30 cellular contexts compared by ENCODE assay signal in the genomic region with DNA sequence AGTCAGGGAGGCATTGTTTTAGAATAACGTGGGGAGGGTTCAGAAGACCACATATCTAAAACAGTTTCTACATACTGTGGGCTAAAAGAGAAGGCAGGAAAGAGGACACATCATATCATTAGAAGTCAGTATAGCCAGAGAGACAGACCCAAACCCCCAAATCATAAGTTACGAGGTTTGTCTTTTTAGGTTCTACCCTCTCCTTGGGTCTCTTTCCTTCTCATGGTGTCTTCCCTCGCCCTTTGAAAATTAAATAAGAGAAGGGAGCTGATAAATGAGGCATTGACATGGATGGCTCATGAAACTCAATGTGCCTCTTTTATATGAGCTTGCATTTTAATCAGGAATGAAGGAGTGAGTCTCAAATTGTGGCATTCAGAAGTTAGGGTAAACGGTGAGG. TPM values are rescaled to one million over a fixed set of nuclear protein-coding genes. Genes with fewer than 3 reads are reported as not detected.
DNase-seq lines count a peak whose midpoint lies in the region; ATAC-seq, FAIRE-seq and TF ChIP-seq lines count a peak whose summit lies in the region.
"Had no signal": no experiment of that assay in that cellular context is flagged by ENCODE, and none has a peak within 500 bp of the region (broad histone marks: within the 10 kb centered on the region; RNA-seq: fewer than 3 reads in every experiment).

No MANE protein-coding gene starts in this region.

- no peak overlapping the region for H3K27ac Mint-ChIP-seq in stimulated activated memory B cell treated with anti-CD40 and anti-IgM and Interleukin-4, amounts not matched to agents 10 μg/mL and 1 μg/mL and 100 μg/mL, for 72 hours
- H3K27ac Mint-ChIP-seq: activated CD4-positive, alpha-beta T cell treated with anti-CD3 and anti-CD28 coated beads, Interleukin-2, amount 10 ng/mL, durations not matched to agents 24 days and 14 days; activated naive CD4-positive, alpha-beta T cell treated with anti-CD3 and anti-CD28 coated beads, Interleukin-2, amount 50 U/mL, for 72 hours; WTC11 had no signal

- no peak overlapping the region for H2BK12ac ChIP-seq in mesenchymal stem cell (ENCODE audit: low read length in 2 of 2)

- BruUV-seq in IMR-90 (replicated peaks; lab: Mats Ljungman, UMichigan) (no TSS peak), mammary epithelial cell (replicated peaks; lab: Mats Ljungman, UMichigan) (TSS peak; percentile 48)

- H3K18ac ChIP-seq in IMR-90 (ENCODE audit: low read depth, low read length) (peak overlapping the region; percentile 13; the same call in 1 of the 2 replicates), mesenchymal stem cell (ENCODE audit: low read depth in 1 of 2, low read length in 2 of 2) (no peak overlapping the region)

- TF ChIP-seq CTCF in IMR-90 (conservative IDR thresholded peaks at IDR 0.05; ENCODE audit: low read depth, low read length) (no peak), mammary epithelial cell (conservative IDR thresholded peaks at IDR 0.05 in 1 of 2, IDR thresholded peaks at IDR 0.05 in 1 of 2; ENCODE audit: extremely low read depth in 1 of 2, insufficient read depth in 1 of 2, low read depth in 1 of 2, low read length in 2 of 2) (no peak), transverse colon (IDR thresholded peaks at IDR 0.05) (no peak)

- H4K20me1 ChIP-seq in IMR-90 (ENCODE audit: insufficient read depth, low read length) (no peaks in the 10 kb centered on the region), mammary epithelial cell (ENCODE audit: insufficient read depth, low read length) (no peaks in the 10 kb centered on the region)
- H4K20me1 ChIP-seq: BLaER1 had no signal

- H3K4ac ChIP-seq in IMR-90 (ENCODE audit: low read depth, low read length) = no peak overlapping the region
- H3K4ac ChIP-seq in mesenchymal stem cell (ENCODE audit: low read depth in 1 of 2, low read length in 2 of 2) = no peak overlapping the region

- no peaks in the 10 kb centered on the region for H3K36me3 Mint-ChIP-seq in stimulated activated memory B cell treated with anti-CD40 and anti-IgM and Interleukin-4, amounts not matched to agents 10 μg/mL and 1 μg/mL and 100 μg/mL, for 72 hours
- H3K36me3 Mint-ChIP-seq: activated naive CD4-positive, alpha-beta T cell treated with anti-CD3 and anti-CD28 coated beads, Interleukin-2, amount 50 U/mL, for 72 hours; naive thymus-derived CD4-positive, alpha-beta T cell; WTC11 had no signal

- in situ Hi-C loops in IMR-90 (cut with MboI; ENCODE audit: low sequenced_read_pairs) = no loop called here
- in situ Hi-C loops in mammary epithelial cell (cut with MboI; ENCODE audit: low sequenced_read_pairs in 2 of 2) = no loop called here
- in situ Hi-C loops in transverse colon (cut with MboI; ENCODE audit: low pct_ligation_motif_present in 1 of 4, low pct_unique_long_range_greater_than_20kb in 1 of 4, low sequenced_read_pairs in 3 of 4) = no loop called here

- WGBS in IMR-90 (ENCODE audit: extremely low coverage in 2 of 2, insufficient read length in 1 of 2), 2 experiments = no CpG with 5 or more reads among the region's 4 CpGs
- whole genome bisulfite sequencing in mammary epithelial cell (ENCODE audit: low coverage, missing lambda C conversion rate) = 85% methylated on average over 4 of the region's 4 CpGs
- 78% methylated on average over 3 of the region's 4 CpGs for WGBS in mesenchymal stem cell
- WGBS in transverse colon (ENCODE audit: low coverage in 1 of 2), 2 donors = 67 to 80% methylated on average over 3 to 4 of the region's 4 CpGs

- CTCF ChIA-PET in IMR-90 (lab: Yijun Ruan, JAX) (no interaction called here), mammary epithelial cell (lab: Charles Lee; ENCODE audit: low non-redundant PET) (no interaction called here)

- H3K79me1 ChIP-seq in IMR-90 (ENCODE audit: low read depth in 1 of 2, low read length in 2 of 2) (no peaks in the 10 kb centered on the region), mesenchymal stem cell (replicated peaks; ENCODE audit: low read length, poor library complexity, severe bottlenecking) (no peaks in the 10 kb centered on the region)

- H3K4me3 ChIP-seq in IMR-90 (ENCODE audit: insufficient read depth, low read depth, low read length) = no peak overlapping the region
- no peak overlapping the region for H3K4me3 ChIP-seq in mammary epithelial cell (replicated peaks in 1 of 3; ENCODE audit: insufficient read depth in 1 of 3, low read depth in 2 of 3, low read length in 3 of 3)
- H3K4me3 ChIP-seq in mesenchymal stem cell (ENCODE audit: insufficient read depth in 1 of 2, low read depth in 1 of 2, low read length in 2 of 2) = no peak overlapping the region
- H3K4me3 ChIP-seq in transverse colon = no peak overlapping the region
- H3K4me3 ChIP-seq: BLaER1, heart left ventricle, psoas muscle, sigmoid colon, suprapubic skin had no signal

- H3K27ac ChIP-seq in IMR-90 (ENCODE audit: insufficient read depth, low read length) (no peak overlapping the region), mammary epithelial cell (ENCODE audit: insufficient read depth, low read depth, low read length) (peak overlapping the region; percentile 74), mesenchymal stem cell (ENCODE audit: low read length, poor library complexity, severe bottlenecking) (peak overlapping the region; percentile 17), transverse colon (peak overlapping the region in 3 of 4 donors; percentile 14 to 55 (median 31))
- H3K27ac ChIP-seq: BLaER1, heart left ventricle, psoas muscle, sigmoid colon, suprapubic skin had no signal

- H3K23ac ChIP-seq in IMR-90 (ENCODE audit: low read depth, low read length) = no peak overlapping the region
- H3K23ac ChIP-seq in mesenchymal stem cell (ENCODE audit: low read length in 2 of 2) = no peak overlapping the region

- peak overlapping the region; percentile 15; the same call in 1 of the 2 replicates for H4K91ac ChIP-seq in IMR-90 (ENCODE audit: insufficient read depth, low read depth, low read length)
- H4K91ac ChIP-seq in mesenchymal stem cell (ENCODE audit: low read length) = no peak overlapping the region

- no peak overlapping the region for H3K56ac ChIP-seq in IMR-90 (ENCODE audit: extremely low read depth, insufficient read depth, low read length)

- DNase-seq in IMR-90 (no peak), mammary epithelial cell (no peak), mesenchymal stem cell (no peak), transverse colon (no peak), RCC 7860 (ENCODE audit: low spot score) (no peak), NAMALWA (ENCODE audit: low spot score) (no peak)
- DNase-seq: activated CD4-positive, alpha-beta T cell treated with anti-CD3 and anti-CD28 coated beads, Interleukin-2, amount 10 ng/mL, durations not matched to agents 24 days and 14 days; activated effector memory CD4-positive, alpha-beta T cell treated with Interleukin-2 at 50 U/mL for 16 hours; activated T-cell treated with anti-CD3 and anti-CD28 coated beads, Interleukin-2, amount 50 U/mL, for 1 hour; amygdala; erythroblast; heart left ventricle; Kasumi-1; kidney; left ventricle myocardium superior; naive thymus-derived CD4-positive, alpha-beta T cell; NCI-H446; sigmoid colon; SK-N-SH; stimulated activated naive CD4-positive, alpha-beta T cell had no signal

- intact Hi-C loops in IMR-90 (cut with micrococcal nuclease) = no loop called here
- intact Hi-C loops in mammary epithelial cell (cut with micrococcal nuclease) = no loop called here
- intact Hi-C loops in transverse colon (cut with DNase I; ENCODE audit: low total_unique reads) = no loop called here

- peaks cover 6% of the 10 kb centered on the region; the same call in 1 of the 2 replicates for H3K4me1 ChIP-seq in IMR-90 (ENCODE audit: control insufficient read depth, insufficient read depth, low read length)
- H3K4me1 ChIP-seq in mammary epithelial cell (ENCODE audit: insufficient read depth, low read length) = peaks cover 27% of the 10 kb centered on the region
- H3K4me1 ChIP-seq in mesenchymal stem cell (ENCODE audit: control insufficient read depth, insufficient read depth, low read depth, low read length) = peaks cover 5% of the 10 kb centered on the region
- H3K4me1 ChIP-seq in transverse colon = peaks cover 0 to 12% (median 0%) of the 10 kb centered on the region in 4 donors
- H3K4me1 ChIP-seq: BLaER1, heart left ventricle, psoas muscle, sigmoid colon, suprapubic skin had no signal

- H2AK5ac ChIP-seq in IMR-90 (ENCODE audit: low read depth, low read length) = no peak overlapping the region
- no peak overlapping the region for H2AK5ac ChIP-seq in mesenchymal stem cell (ENCODE audit: low read length, severe bottlenecking)

- H2AK9ac ChIP-seq in IMR-90 (replicated peaks; ENCODE audit: low read depth, low read length, poor library complexity) = no peak overlapping the region

- 0 out of 2 replicates have a peak, but pooled peaks cover 2% of the 10 kb centered on the region for H3K9me1 ChIP-seq in IMR-90 (ENCODE audit: insufficient read depth, low read length)

- H3K9ac ChIP-seq in IMR-90 (ENCODE audit: low read depth, low read length) (no peak overlapping the region), mammary epithelial cell (ENCODE audit: insufficient read depth, low read length) (no peak overlapping the region), mesenchymal stem cell (ENCODE audit: low read length) (no peak overlapping the region)
- H3K9ac ChIP-seq: BLaER1, SK-N-SH had no signal

- H3K9me3 ChIP-seq in IMR-90 (ENCODE audit: control insufficient read depth, insufficient read depth, low read length) (no peaks in the 10 kb centered on the region), mammary epithelial cell (replicated peaks; ENCODE audit: insufficient read depth, low read length) (no peaks in the 10 kb centered on the region), mesenchymal stem cell (ENCODE audit: control insufficient read depth, low read length) (no peaks in the 10 kb centered on the region), transverse colon (no peaks in the 10 kb centered on the region)
- H3K9me3 ChIP-seq: BLaER1, heart left ventricle, psoas muscle, sigmoid colon, SK-N-SH, suprapubic skin had no signal

- H2BK20ac ChIP-seq in IMR-90 (ENCODE audit: low read depth, low read length) = no peak overlapping the region

- H3K14ac ChIP-seq in IMR-90 (replicated peaks; ENCODE audit: low read depth, low read length) (peak overlapping the region; percentile 37; the same call in 1 of the 2 replicates), mesenchymal stem cell (ENCODE audit: low read length in 2 of 2) (no peak overlapping the region)

- H3K4me2 ChIP-seq in IMR-90 (ENCODE audit: low read depth, low read length) (no peak overlapping the region), mammary epithelial cell (ENCODE audit: insufficient read depth, low read depth, low read length) (no peak overlapping the region), mesenchymal stem cell (ENCODE audit: low read length, poor library complexity, severe bottlenecking) (peak overlapping the region; percentile 66)
- H3K4me2 ChIP-seq: BLaER1, SK-N-SH had no signal

- peaks cover 31% of the 10 kb centered on the region for H3K27me3 Mint-ChIP-seq in stimulated activated memory B cell treated with anti-CD40 and anti-IgM and Interleukin-4, amounts not matched to agents 10 μg/mL and 1 μg/mL and 100 μg/mL, for 72 hours

- H3K36me3 ChIP-seq in IMR-90 (ENCODE audit: control insufficient read depth, insufficient read depth, low read length) = no peaks in the 10 kb centered on the region
- H3K36me3 ChIP-seq in mammary epithelial cell (ENCODE audit: insufficient read depth, low read length) = no peaks in the 10 kb centered on the region
- H3K36me3 ChIP-seq in mesenchymal stem cell (ENCODE audit: control insufficient read depth in 1 of 2, insufficient read depth in 2 of 2, low read depth in 1 of 2, low read length in 2 of 2) = no peaks in the 10 kb centered on the region
- H3K36me3 ChIP-seq in transverse colon = no peaks in the 10 kb centered on the region
- H3K36me3 ChIP-seq: BLaER1, heart left ventricle, sigmoid colon, suprapubic skin had no signal

- no peak for FAIRE-seq in RCC 7860 (lab: Jason Lieb, UNC)
- FAIRE-seq: bronchial epithelial cell, GM12892, kidney, urothelium cell line had no signal

- dilution Hi-C loops in IMR-90 (cut with HindIII; ENCODE audit: low sequenced_read_pairs, unreplicated experiment) = no loop called here
- dilution Hi-C loops in mammary epithelial cell (cut with HindIII; ENCODE audit: low sequenced_read_pairs) = no loop called here

- POLR2A ChIA-PET in IMR-90 (lab: Charles Lee; ENCODE audit: unreplicated experiment) = no interaction called here

- no peaks in the 10 kb centered on the region for H3K79me2 ChIP-seq in mammary epithelial cell (ENCODE audit: insufficient read depth, low read length)

- 0 out of 2 replicates have a peak overlapping the region, but pooled peaks have one; percentile 16 for H2BK120ac ChIP-seq in IMR-90 (ENCODE audit: low read depth, low read length)
- no peak overlapping the region for H2BK120ac ChIP-seq in mesenchymal stem cell (ENCODE audit: low read depth, low read length)

- ATAC-seq in IMR-90 (ENCODE audit: low read depth) = no peak
- ATAC-seq in stimulated activated memory B cell treated with anti-CD40 and anti-IgM and Interleukin-4, amounts not matched to agents 10 μg/mL and 1 μg/mL and 100 μg/mL, for 72 hours = no peak
- ATAC-seq: activated naive CD4-positive, alpha-beta T cell treated with anti-CD3 and anti-CD28 coated beads, Interleukin-2, amount 50 U/mL, for 72 hours; left ventricle myocardium superior; naive thymus-derived CD4-positive, alpha-beta T cell; psoas muscle; WTC11 had no signal

- H2BK5ac ChIP-seq in IMR-90 (ENCODE audit: low read depth, low read length, poor library complexity, severe bottlenecking) (peak overlapping the region; percentile 3), mesenchymal stem cell (ENCODE audit: low read depth, low read length, poor library complexity, severe bottlenecking) (no peak overlapping the region)

- no peak for TF ChIP-seq RAD21 in IMR-90 (IDR thresholded peaks at IDR 0.05; ENCODE audit: low read length)

- TF ChIP-seq POLR2A in IMR-90 (IDR thresholded peaks at IDR 0.05; ENCODE audit: low read depth, low read length) (no peak), transverse colon (IDR thresholded peaks at IDR 0.05) (no peak)

- H4K5ac ChIP-seq in IMR-90 (ENCODE audit: low read depth, low read length) = peak overlapping the region; percentile 60; the same call in 1 of the 2 replicates

- H3K27me3 ChIP-seq in IMR-90 (ENCODE audit: control insufficient read depth, insufficient read depth, low read length) (no peaks in the 10 kb centered on the region), mammary epithelial cell (ENCODE audit: insufficient read depth, low read length) (no peaks in the 10 kb centered on the region), mesenchymal stem cell (ENCODE audit: control insufficient read depth in 1 of 2, insufficient read depth in 1 of 2, low read length in 2 of 2) (peaks cover 0 to 7% of the 10 kb centered on the region in 2 experiments), transverse colon (no peaks in the 10 kb centered on the region)
- H3K27me3 ChIP-seq: BLaER1, sigmoid colon, suprapubic skin had no signal

- no peaks in the 10 kb centered on the region for H3K9me3 Mint-ChIP-seq in stimulated activated memory B cell treated with anti-CD40 and anti-IgM and Interleukin-4, amounts not matched to agents 10 μg/mL and 1 μg/mL and 100 μg/mL, for 72 hours
- H3K9me3 Mint-ChIP-seq: activated naive CD4-positive, alpha-beta T cell treated with anti-CD3 and anti-CD28 coated beads, Interleukin-2, amount 50 U/mL, for 72 hours had no signal

- TF ChIP-seq EP300 in transverse colon (IDR thresholded peaks at IDR 0.05; ENCODE audit: low read depth) = no peak

- H3K4me1 Mint-ChIP-seq in stimulated activated memory B cell treated with anti-CD40 and anti-IgM and Interleukin-4, amounts not matched to agents 10 μg/mL and 1 μg/mL and 100 μg/mL, for 72 hours = no peaks in the 10 kb centered on the region
- H3K4me1 Mint-ChIP-seq: activated CD4-positive, alpha-beta T cell treated with anti-CD3 and anti-CD28 coated beads, Interleukin-2, amount 10 ng/mL, durations not matched to agents 24 days and 14 days had no signal

- H2AFZ ChIP-seq in IMR-90 (replicated peaks; ENCODE audit: low read length, poor library complexity) (no peak overlapping the region), mammary epithelial cell (ENCODE audit: low read depth, low read length) (peak overlapping the region; percentile 18), mesenchymal stem cell (ENCODE audit: low read depth, low read length) (no peak overlapping the region)

- H3K4me3 Mint-ChIP-seq in stimulated activated memory B cell treated with anti-CD40 and anti-IgM and Interleukin-4, amounts not matched to agents 10 μg/mL and 1 μg/mL and 100 μg/mL, for 72 hours = no peak overlapping the region
- H3K4me3 Mint-ChIP-seq: activated CD4-positive, alpha-beta T cell treated with anti-CD3 and anti-CD28 coated beads, Interleukin-2, amount 10 ng/mL, durations not matched to agents 24 days and 14 days; naive thymus-derived CD4-positive, alpha-beta T cell; WTC11 had no signal

- H2BK15ac ChIP-seq in IMR-90 (ENCODE audit: low read depth, low read length) (peak overlapping the region; percentile 19; the same call in 1 of the 3 replicates), mesenchymal stem cell (ENCODE audit: low read depth, poor library complexity, severe bottlenecking) (no peak overlapping the region)

- no peak overlapping the region for H4K8ac ChIP-seq in IMR-90 (ENCODE audit: low read depth in 2 of 2, low read length in 2 of 2)
- H4K8ac ChIP-seq in mesenchymal stem cell (ENCODE audit: low read length) = no peak overlapping the region

RNA-seq across cellular contexts. Expression of gene UPK1B, which starts 3.4 kb away (rescaled TPM):
- total RNA-seq in IMR-90 (2012; rRNA removed) (0.28 and 0.36 TPM in 2 replicates), mammary epithelial cell (1 to 10 TPM in 1 of 2 donors, not detected in 1; 1.7 TPM), transverse colon (under 1 TPM in 1 of 4 donors, not detected in 3; 0.95 TPM)
- polyA plus RNA-seq in IMR-90 (2012; rRNA removed) (0.40 and 0.55 TPM in 2 replicates), mammary epithelial cell (0.50 TPM)
- 0.18 and 0.19 TPM in 2 replicates for polyA plus RNA-seq in IMR-90 (2012; cell fraction: cytosol; rRNA removed)
- polyA plus RNA-seq in IMR-90 (2012; cell fraction: nucleus; rRNA removed; ENCODE audit: low replicate concordance) = 0.02 and 0.05 TPM in 2 replicates
- polyA minus RNA-seq in mammary epithelial cell = 1.4 TPM
- polyA plus RNA-seq in mesenchymal stem cell (2013, experiment 1 of 2) = not detected
- polyA plus RNA-seq in mesenchymal stem cell (2013, experiment 2 of 2) = not detected
- total RNA-seq: activated CD4-positive, alpha-beta T cell treated with anti-CD3 and anti-CD28 coated beads, Interleukin-2, amount 10 ng/mL, durations not matched to agents 24 days and 14 days; naive thymus-derived CD4-positive, alpha-beta T cell; psoas muscle; sigmoid colon; T-helper 1 cell treated with Interleukin-12 subunit alpha and Interleukin-12 subunit beta and Interleukin-4 antibody, amounts not matched to agents 30 ng/mL and 1 ng/mL, for 36 hours had no signal
- polyA plus RNA-seq: heart left ventricle, sigmoid colon, SK-N-SH had no signal

RNA-seq across cellular contexts. Expression of gene TEX55, which starts 30.8 kb away (rescaled TPM):
- total RNA-seq in IMR-90 (2012; rRNA removed) (not detected in 2 replicates), mammary epithelial cell (not detected), transverse colon (not detected)
- polyA plus RNA-seq in IMR-90 (2012; rRNA removed) (not detected in 2 replicates), mammary epithelial cell (0.05 TPM)
- polyA plus RNA-seq in IMR-90 (2012; cell fraction: cytosol; rRNA removed) = not detected in 2 replicates
- not detected in 2 replicates for polyA plus RNA-seq in IMR-90 (2012; cell fraction: nucleus; rRNA removed; ENCODE audit: low replicate concordance)
- not detected for polyA minus RNA-seq in mammary epithelial cell
- polyA plus RNA-seq in mesenchymal stem cell (2013, experiment 1 of 2) = not detected
- not detected for polyA plus RNA-seq in mesenchymal stem cell (2013, experiment 2 of 2)
- total RNA-seq: activated CD4-positive, alpha-beta T cell treated with anti-CD3 and anti-CD28 coated beads, Interleukin-2, amount 10 ng/mL, durations not matched to agents 24 days and 14 days; activated naive CD4-positive, alpha-beta T cell treated with anti-CD3 and anti-CD28 coated beads, Interleukin-2, amount 50 U/mL, for 72 hours; bronchial epithelial cell; heart left ventricle; kidney; left ventricle myocardium superior; naive thymus-derived CD4-positive, alpha-beta T cell; psoas muscle; sigmoid colon; suprapubic skin; T-helper 1 cell treated with Interleukin-12 subunit alpha and Interleukin-12 subunit beta and Interleukin-4 antibody, amounts not matched to agents 30 ng/mL and 1 ng/mL, for 36 hours; WTC11 had no signal
- polyA plus RNA-seq: heart left ventricle; naive thymus-derived CD4-positive, alpha-beta T cell; sigmoid colon; SK-N-SH had no signal
